1 cellular context compared by ENCODE assay signal in the genomic region with DNA sequence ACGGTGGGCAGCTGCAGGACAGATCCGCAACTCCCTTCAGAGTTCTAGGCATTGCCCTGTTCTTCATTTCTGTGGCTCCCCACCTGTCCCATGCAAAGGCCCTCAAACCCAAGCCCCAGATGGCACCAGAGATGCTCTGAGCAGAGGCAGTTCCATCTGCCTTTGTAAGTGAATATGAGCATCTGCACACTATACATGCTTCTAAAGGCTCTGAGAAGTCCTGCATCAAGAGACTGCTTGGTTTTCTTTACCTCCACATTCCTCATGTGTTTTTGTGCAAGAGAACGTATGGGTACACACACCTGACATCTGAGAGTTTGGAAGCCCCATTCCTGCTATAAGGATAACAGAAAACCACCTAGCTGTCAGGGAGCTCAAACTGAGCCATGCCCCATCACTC.
TF ChIP-seq lines count a peak whose summit lies in the region.

No MANE protein-coding gene starts in this region.

TF ChIP-seq in K562, 482 proteins besides CTCF, POLR2A, EP300 and RAD21:
- TF ChIP-seq TRIM28 (IDR thresholded peaks at IDR 0.05) (no peak), ZNF239 (CRISPR knock-in tag; IDR thresholded peaks at IDR 0.05) (peak; percentile 92)
